ENCODE assay signal across 8 cellular contexts in genomic region chr5:81751836-81752643, GRCh38. TPM values are rescaled to one million over a fixed set of nuclear protein-coding genes. Genes with fewer than 3 reads are reported as not detected.
A peak's percentile ranks its signal among the peaks of the same experiment; 100 is the strongest.
DNase-seq lines count a peak whose midpoint lies in the region; ATAC-seq and TF ChIP-seq lines count a peak whose summit lies in the region.

No MANE protein-coding gene starts in this region.

- no peaks in the 10 kb centered on the region for H3K36me3 ChIP-seq in ES-I3 (ENCODE audit: insufficient read depth, low read length)
- H3K36me3 ChIP-seq in smooth muscle cell (ENCODE audit: low read depth), result no peaks in the 10 kb centered on the region

- H3K27ac ChIP-seq in smooth muscle cell (ENCODE audit: low read depth), result peak overlapping the region; percentile 95

- H4K20me1 ChIP-seq in smooth muscle cell (ENCODE audit: low read depth), result peaks cover 24% of the 10 kb centered on the region

- peak overlapping the region; percentile 95 for H3K4me2 ChIP-seq in smooth muscle cell

- H3K4me3 ChIP-seq in iPS-18c (ENCODE audit: insufficient read depth, low read depth, low read length), result peak overlapping the region; percentile 60
- peak overlapping the region; percentile 71 for H3K4me3 ChIP-seq in smooth muscle cell

- H3K4me1 ChIP-seq in ES-I3 (ENCODE audit: insufficient read depth, low read length) (peaks cover 47% of the 10 kb centered on the region), smooth muscle cell (ENCODE audit: low read depth) (peaks cover 69% of the 10 kb centered on the region)

- no peaks in the 10 kb centered on the region for H3K9me3 ChIP-seq in ES-I3 (ENCODE audit: control insufficient read depth, insufficient read depth, low read length)
- no peaks in the 10 kb centered on the region for H3K9me3 ChIP-seq in iPS-18c (ENCODE audit: control insufficient read depth, insufficient read depth, low read length)
- H3K9me3 ChIP-seq in smooth muscle cell (replicated peaks; ENCODE audit: low read depth), result no peaks in the 10 kb centered on the region

- peak; percentile 32 for DNase-seq in M059J (ENCODE audit: low read depth)
- peak in 48 of 58 donors; percentile 23 to 79 (median 56) for DNase-seq in anterior cingulate cortex (lab: John Stamatoyannopoulos, UW)
- no peak for DNase-seq in smooth muscle cell (lab: John Stamatoyannopoulos, UW; ENCODE audit: unreplicated experiment)
- no peak for DNase-seq in hepatic stellate cell (ENCODE audit: low spot score)

- ATAC-seq in HG03097 (IDR thresholded peaks at IDR 0.05; ENCODE audit: low FRiP score, unreplicated experiment) (no peak), GM18498 (IDR thresholded peaks at IDR 0.05; ENCODE audit: unreplicated experiment) (no peak)

- H3F3A ChIP-seq in smooth muscle cell (ENCODE audit: low read depth), result peaks cover 4% of the 10 kb centered on the region

- TF ChIP-seq CTCF in smooth muscle cell (IDR thresholded peaks at IDR 0.05; ENCODE audit: borderline replicate concordance, insufficient read depth, poor library complexity, severe bottlenecking), result no peak

- 18% methylated on average over 34 of the region's 37 CpGs for WGBS in smooth muscle cell (ENCODE audit: low lambda C conversion rate)

- H3K27me3 ChIP-seq in smooth muscle cell (ENCODE audit: low read depth), result no peaks in the 10 kb centered on the region

- peak overlapping the region; percentile 97 for H2AFZ ChIP-seq in smooth muscle cell (ENCODE audit: low read depth)

- peaks cover 27% of the 10 kb centered on the region for H3K79me2 ChIP-seq in smooth muscle cell (ENCODE audit: low read depth)

- H3K9ac ChIP-seq in ES-I3 (ENCODE audit: low read depth, low read length) (peak overlapping the region; percentile 85), smooth muscle cell (ENCODE audit: low read depth) (peak overlapping the region; percentile 93)

RNA-seq across cellular contexts. Expression of gene SSBP2, which starts 1.1 kb away (rescaled TPM):
- total RNA-seq in M059J (2014; rRNA removed; shearing (Covaris generic)), result 32.3 and 34.2 TPM in 2 replicates
- 21.1 and 48.0 TPM in 2 replicates for total RNA-seq in smooth muscle cell
- 33.3 and 44.0 TPM in 2 replicates for polyA plus RNA-seq in smooth muscle cell

Comparison
In these comparisons a context has a peak if more than half of its experiments do, and no peak if none do; other contexts are left out.
1. DNase-seq: peak in M059J (single experiment) and anterior cingulate cortex (48 of 58); none in smooth muscle cell (single experiment) and hepatic stellate cell (single experiment).